Comparison of ENCODE assay signal across 1 cellular context in the genomic region with DNA sequence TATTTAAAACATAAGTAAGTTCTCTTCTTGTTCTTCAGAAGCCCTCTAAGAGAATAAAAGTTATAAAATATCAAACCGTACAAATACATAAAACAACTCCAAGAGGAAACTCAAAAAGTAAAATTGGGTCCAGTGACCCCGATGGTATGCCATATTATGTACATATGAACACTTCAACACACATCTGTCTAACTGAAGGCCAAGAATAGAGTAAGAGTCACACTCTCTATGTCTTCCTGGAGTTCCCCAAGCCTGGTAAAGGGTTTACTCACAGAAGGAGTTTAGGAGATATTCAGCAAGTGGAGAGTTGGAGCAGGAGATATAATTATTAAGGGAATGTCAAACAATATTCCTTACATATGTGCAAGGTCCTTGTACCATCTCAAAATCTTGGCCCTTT.
TF ChIP-seq lines count a peak whose summit lies in the region.

No MANE protein-coding gene starts in this region.

TF ChIP-seq in SK-N-SH, 30 proteins besides CTCF, POLR2A, EP300 and RAD21 (continued from another document):
- TF ChIP-seq USF2 (IDR thresholded peaks at IDR 0.05; ENCODE audit: borderline replicate concordance, low read depth, low read length) (no peak), EZH2phosphoT487 (IDR thresholded peaks at IDR 0.05; ENCODE audit: borderline replicate concordance, low read depth) (no peak), SIN3A (IDR thresholded peaks at IDR 0.05; ENCODE audit: borderline replicate concordance, low read depth, low read length) (no peak), RFX5 (IDR thresholded peaks at IDR 0.05; ENCODE audit: low read length) (no peak), NRF1 (IDR thresholded peaks at IDR 0.05; ENCODE audit: low read depth, low read length) (no peak), TCF12 (IDR thresholded peaks at IDR 0.05) (no peak), GATA2 (CRISPR knock-in tag; IDR thresholded peaks at IDR 0.05) (no peak), RCOR1 (IDR thresholded peaks at IDR 0.05; ENCODE audit: low read length) (no peak), TAF1 (IDR thresholded peaks at IDR 0.05; ENCODE audit: borderline replicate concordance, low read depth, low read length) (no peak), FOSL2 (IDR thresholded peaks at IDR 0.05; ENCODE audit: borderline replicate concordance, low read depth) (no peak), RXRA (IDR thresholded peaks at IDR 0.05; ENCODE audit: borderline replicate concordance, low read depth) (no peak), NFIC (IDR thresholded peaks at IDR 0.05; ENCODE audit: borderline replicate concordance) (no peak), FOXJ3 (CRISPR knock-in tag; IDR thresholded peaks at IDR 0.05) (no peak), MXI1 (IDR thresholded peaks at IDR 0.05; ENCODE audit: low read depth, low read length) (no peak), GABPA (IDR thresholded peaks at IDR 0.05; ENCODE audit: low read depth) (no peak), SMC3 (IDR thresholded peaks at IDR 0.05; ENCODE audit: low read depth, low read length) (no peak)
- TF ChIP-seq, protein P1, sequence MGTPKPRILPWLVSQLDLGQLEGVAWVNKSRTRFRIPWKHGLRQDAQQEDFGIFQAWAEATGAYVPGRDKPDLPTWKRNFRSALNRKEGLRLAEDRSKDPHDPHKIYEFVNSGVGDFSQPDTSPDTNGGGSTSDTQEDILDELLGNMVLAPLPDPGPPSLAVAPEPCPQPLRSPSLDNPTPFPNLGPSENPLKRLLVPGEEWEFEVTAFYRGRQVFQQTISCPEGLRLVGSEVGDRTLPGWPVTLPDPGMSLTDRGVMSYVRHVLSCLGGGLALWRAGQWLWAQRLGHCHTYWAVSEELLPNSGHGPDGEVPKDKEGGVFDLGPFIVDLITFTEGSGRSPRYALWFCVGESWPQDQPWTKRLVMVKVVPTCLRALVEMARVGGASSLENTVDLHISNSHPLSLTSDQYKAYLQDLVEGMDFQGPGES (IDR thresholded peaks at IDR 0.05; ENCODE audit: low read depth, low read length) = no peak
- TF ChIP-seq, protein P2, sequence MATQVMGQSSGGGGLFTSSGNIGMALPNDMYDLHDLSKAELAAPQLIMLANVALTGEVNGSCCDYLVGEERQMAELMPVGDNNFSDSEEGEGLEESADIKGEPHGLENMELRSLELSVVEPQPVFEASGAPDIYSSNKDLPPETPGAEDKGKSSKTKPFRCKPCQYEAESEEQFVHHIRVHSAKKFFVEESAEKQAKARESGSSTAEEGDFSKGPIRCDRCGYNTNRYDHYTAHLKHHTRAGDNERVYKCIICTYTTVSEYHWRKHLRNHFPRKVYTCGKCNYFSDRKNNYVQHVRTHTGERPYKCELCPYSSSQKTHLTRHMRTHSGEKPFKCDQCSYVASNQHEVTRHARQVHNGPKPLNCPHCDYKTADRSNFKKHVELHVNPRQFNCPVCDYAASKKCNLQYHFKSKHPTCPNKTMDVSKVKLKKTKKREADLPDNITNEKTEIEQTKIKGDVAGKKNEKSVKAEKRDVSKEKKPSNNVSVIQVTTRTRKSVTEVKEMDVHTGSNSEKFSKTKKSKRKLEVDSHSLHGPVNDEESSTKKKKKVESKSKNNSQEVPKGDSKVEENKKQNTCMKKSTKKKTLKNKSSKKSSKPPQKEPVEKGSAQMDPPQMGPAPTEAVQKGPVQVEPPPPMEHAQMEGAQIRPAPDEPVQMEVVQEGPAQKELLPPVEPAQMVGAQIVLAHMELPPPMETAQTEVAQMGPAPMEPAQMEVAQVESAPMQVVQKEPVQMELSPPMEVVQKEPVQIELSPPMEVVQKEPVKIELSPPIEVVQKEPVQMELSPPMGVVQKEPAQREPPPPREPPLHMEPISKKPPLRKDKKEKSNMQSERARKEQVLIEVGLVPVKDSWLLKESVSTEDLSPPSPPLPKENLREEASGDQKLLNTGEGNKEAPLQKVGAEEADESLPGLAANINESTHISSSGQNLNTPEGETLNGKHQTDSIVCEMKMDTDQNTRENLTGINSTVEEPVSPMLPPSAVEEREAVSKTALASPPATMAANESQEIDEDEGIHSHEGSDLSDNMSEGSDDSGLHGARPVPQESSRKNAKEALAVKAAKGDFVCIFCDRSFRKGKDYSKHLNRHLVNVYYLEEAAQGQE (IDR thresholded peaks at IDR 0.05; ENCODE audit: low read depth, low read length) = no peak
- TF ChIP-seq, protein P3, sequence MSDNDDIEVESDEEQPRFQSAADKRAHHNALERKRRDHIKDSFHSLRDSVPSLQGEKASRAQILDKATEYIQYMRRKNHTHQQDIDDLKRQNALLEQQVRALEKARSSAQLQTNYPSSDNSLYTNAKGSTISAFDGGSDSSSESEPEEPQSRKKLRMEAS (IDR thresholded peaks at IDR 0.05; ENCODE audit: low read depth) = no peak
